1 cellular context compared by ENCODE assay signal in genomic region chr20:63651942-63652191, GRCh38.
TF ChIP-seq lines count a peak whose summit lies in the region.

No MANE protein-coding gene starts in this region.

TF ChIP-seq in HepG2, 621 proteins besides CTCF, POLR2A, EP300 and RAD21 (continued from another document and continues in another):
- no peak for TF ChIP-seq ZNF281 (CRISPR knock-in tag; IDR thresholded peaks at IDR 0.05; ENCODE audit: borderline replicate concordance)
- no peak; the same call in 1 of the 2 replicates for TF ChIP-seq BCL6 (CRISPR knock-in tag; IDR thresholded peaks at IDR 0.05)
- TF ChIP-seq ZFP36 (IDR thresholded peaks at IDR 0.05; ENCODE audit: borderline replicate concordance, low read depth, low read length, partially characterized antibody), result no peak
- peak; percentile 7; the same call in 1 of the 2 replicates for TF ChIP-seq ZNF672 (CRISPR knock-in tag; IDR thresholded peaks at IDR 0.05)
- no peak for TF ChIP-seq ZNF343 (CRISPR knock-in tag; IDR thresholded peaks at IDR 0.05)
- TF ChIP-seq ATF6 (CRISPR knock-in tag; conservative IDR thresholded peaks at IDR 0.05), result no peak
- TF ChIP-seq TEAD3 (CRISPR knock-in tag; optimal IDR thresholded peaks at IDR 0.05; ENCODE audit: borderline replicate concordance), result peak; percentile 3
- TF ChIP-seq THAP8 (CRISPR knock-in tag; IDR thresholded peaks at IDR 0.05; ENCODE audit: borderline replicate concordance), result no peak; the same call in 1 of the 2 replicates
- TF ChIP-seq MTERF4 (CRISPR knock-in tag; IDR thresholded peaks at IDR 0.05), result no peak
- 0 out of 2 replicates have a peak, but pooled peaks have one; percentile 5 for TF ChIP-seq ZNF614 (CRISPR knock-in tag; IDR thresholded peaks at IDR 0.05; ENCODE audit: borderline replicate concordance)
- TF ChIP-seq ZSCAN29 (CRISPR knock-in tag; conservative IDR thresholded peaks at IDR 0.05), result no peak
- TF ChIP-seq AGO1 (IDR thresholded peaks at IDR 0.05; ENCODE audit: low read depth, low read length, poor library complexity, severe bottlenecking), result no peak
- no peak for TF ChIP-seq ZNF101 (CRISPR knock-in tag; IDR thresholded peaks at IDR 0.05; ENCODE audit: borderline replicate concordance, low read depth)
- 0 out of 2 replicates have a peak, but pooled peaks have one; percentile 59 for TF ChIP-seq GTF3A (CRISPR knock-in tag; conservative IDR thresholded peaks at IDR 0.05)
- TF ChIP-seq ARHGAP35 (CRISPR knock-in tag; IDR thresholded peaks at IDR 0.05; ENCODE audit: borderline replicate concordance), result no peak
- TF ChIP-seq ZNF782 (CRISPR knock-in tag; IDR thresholded peaks at IDR 0.05; ENCODE audit: borderline replicate concordance), result peak; percentile 26; the same call in 1 of the 2 replicates
- TF ChIP-seq NR0B2 (CRISPR knock-in tag; IDR thresholded peaks at IDR 0.05), result no peak
- TF ChIP-seq MED1 (CRISPR knock-in tag; IDR thresholded peaks at IDR 0.05), result no peak
- TF ChIP-seq ZNF737 (CRISPR knock-in tag; IDR thresholded peaks at IDR 0.05; ENCODE audit: borderline replicate concordance), result no peak
- no peak for TF ChIP-seq ZBTB25 (CRISPR knock-in tag; IDR thresholded peaks at IDR 0.05)
- TF ChIP-seq IRF2 (CRISPR knock-in tag; IDR thresholded peaks at IDR 0.05), result no peak
- TF ChIP-seq RXRA (CRISPR knock-in tag; IDR thresholded peaks at IDR 0.05), result 0 out of 2 replicates have a peak, but pooled peaks have one; percentile 10
- TF ChIP-seq NRL (CRISPR knock-in tag; IDR thresholded peaks at IDR 0.05; ENCODE audit: borderline replicate concordance), result no peak
- TF ChIP-seq ZNF235 (CRISPR knock-in tag; IDR thresholded peaks at IDR 0.05; ENCODE audit: borderline replicate concordance), result no peak
- no peak for TF ChIP-seq CHD4 (IDR thresholded peaks at IDR 0.05; ENCODE audit: borderline replicate concordance, low read length)
- no peak for TF ChIP-seq PLRG1 (conservative IDR thresholded peaks at IDR 0.05)
- no peak for TF ChIP-seq RELA (CRISPR knock-in tag; IDR thresholded peaks at IDR 0.05)
- no peak for TF ChIP-seq ETV5 (CRISPR knock-in tag; IDR thresholded peaks at IDR 0.05; ENCODE audit: borderline replicate concordance)
- no peak for TF ChIP-seq ZNF430 (CRISPR knock-in tag; IDR thresholded peaks at IDR 0.05)
- no peak for TF ChIP-seq SMAD9 (CRISPR knock-in tag; IDR thresholded peaks at IDR 0.05)
- TF ChIP-seq ELF3 (CRISPR knock-in tag; IDR thresholded peaks at IDR 0.05), result no peak
- TF ChIP-seq EED (CRISPR knock-in tag; IDR thresholded peaks at IDR 0.05), result no peak
- no peak for TF ChIP-seq MEIS1 (CRISPR knock-in tag; IDR thresholded peaks at IDR 0.05; ENCODE audit: borderline replicate concordance)
- TF ChIP-seq NCOA5 (CRISPR knock-in tag; IDR thresholded peaks at IDR 0.05), result no peak
- TF ChIP-seq RBM39 (IDR thresholded peaks at IDR 0.05; ENCODE audit: low read depth, low read length, poor library complexity, severe bottlenecking), result no peak
- no peak for TF ChIP-seq MEF2D (CRISPR knock-in tag; IDR thresholded peaks at IDR 0.05)
- TF ChIP-seq ZNF569 (CRISPR knock-in tag; IDR thresholded peaks at IDR 0.05; ENCODE audit: borderline replicate concordance), result 0 out of 2 replicates have a peak, but pooled peaks have one; percentile 48
- TF ChIP-seq YEATS4 (CRISPR knock-in tag; IDR thresholded peaks at IDR 0.05; ENCODE audit: borderline replicate concordance), result no peak
- 0 out of 2 replicates have a peak, but pooled peaks have one; percentile 9 for TF ChIP-seq ZFP90 (CRISPR knock-in tag; IDR thresholded peaks at IDR 0.05; ENCODE audit: borderline replicate concordance)
- TF ChIP-seq KLF6 (CRISPR knock-in tag; IDR thresholded peaks at IDR 0.05), result no peak
- TF ChIP-seq ZIK1 (CRISPR knock-in tag; IDR thresholded peaks at IDR 0.05; ENCODE audit: borderline replicate concordance, low read depth), result no peak
- TF ChIP-seq PCBP2 (optimal IDR thresholded peaks at IDR 0.05; ENCODE audit: low read depth, low read length, poor library complexity, severe bottlenecking), result no peak
- TF ChIP-seq NCOA2 (CRISPR knock-in tag; IDR thresholded peaks at IDR 0.05), result no peak
- no peak for TF ChIP-seq ZNF510 (CRISPR knock-in tag; IDR thresholded peaks at IDR 0.05; ENCODE audit: low read depth)
- TF ChIP-seq SSRP1 (CRISPR knock-in tag; IDR thresholded peaks at IDR 0.05), result no peak
- TF ChIP-seq NKX3-1 (CRISPR knock-in tag; IDR thresholded peaks at IDR 0.05), result no peak
- no peak for TF ChIP-seq NCOR1 (IDR thresholded peaks at IDR 0.05; ENCODE audit: borderline replicate concordance, low read length)
- no peak for TF ChIP-seq MXD3 (CRISPR knock-in tag; IDR thresholded peaks at IDR 0.05)
- no peak for TF ChIP-seq ZNF577 (CRISPR knock-in tag; IDR thresholded peaks at IDR 0.05; ENCODE audit: borderline replicate concordance, low read depth)
- TF ChIP-seq ZNF10 (CRISPR knock-in tag; IDR thresholded peaks at IDR 0.05; ENCODE audit: borderline replicate concordance, low read depth), result no peak
- TF ChIP-seq FOXJ3 (CRISPR knock-in tag; IDR thresholded peaks at IDR 0.05; ENCODE audit: borderline replicate concordance), result no peak
- TF ChIP-seq NFIB (CRISPR knock-in tag; IDR thresholded peaks at IDR 0.05; ENCODE audit: borderline replicate concordance), result peak; percentile 70; the same call in 1 of the 2 replicates
- TF ChIP-seq BHLHE40 (IDR thresholded peaks at IDR 0.05; ENCODE audit: low read length), result no peak
- TF ChIP-seq DBP (CRISPR knock-in tag; IDR thresholded peaks at IDR 0.05; ENCODE audit: not compliant biosample characterization), result no peak
- TF ChIP-seq MAFG (CRISPR knock-in tag; IDR thresholded peaks at IDR 0.05), result peak; percentile 51; the same call in 1 of the 2 replicates
- TF ChIP-seq TAF15 (IDR thresholded peaks at IDR 0.05; ENCODE audit: low read depth, low read length, poor library complexity, severe bottlenecking), result peak; percentile 22
- TF ChIP-seq TRIM24 (CRISPR knock-in tag; IDR thresholded peaks at IDR 0.05), result no peak
- no peak for TF ChIP-seq GFI1 (CRISPR knock-in tag; IDR thresholded peaks at IDR 0.05; ENCODE audit: borderline replicate concordance)
- TF ChIP-seq ZNF781 (CRISPR knock-in tag; IDR thresholded peaks at IDR 0.05; ENCODE audit: borderline replicate concordance, not compliant biosample characterization), result no peak
- TF ChIP-seq ZNF572 (CRISPR knock-in tag; IDR thresholded peaks at IDR 0.05), result peak; percentile 95
- no peak; the same call in 1 of the 2 replicates for TF ChIP-seq ZNF605 (CRISPR knock-in tag; IDR thresholded peaks at IDR 0.05)
- TF ChIP-seq ZNF33A (CRISPR knock-in tag; IDR thresholded peaks at IDR 0.05; ENCODE audit: borderline replicate concordance), result no peak
- TF ChIP-seq DZIP1 (CRISPR knock-in tag; IDR thresholded peaks at IDR 0.05), result no peak
- no peak for TF ChIP-seq ZFP62 (CRISPR knock-in tag; IDR thresholded peaks at IDR 0.05)
- TF ChIP-seq AGO2 (optimal IDR thresholded peaks at IDR 0.05; ENCODE audit: low read depth, low read length), result no peak
- no peak for TF ChIP-seq THAP7 (CRISPR knock-in tag; IDR thresholded peaks at IDR 0.05)
- TF ChIP-seq SIN3B (IDR thresholded peaks at IDR 0.05; ENCODE audit: low read length), result no peak
- TF ChIP-seq XBP1 (CRISPR knock-in tag; IDR thresholded peaks at IDR 0.05), result no peak
